Comparison of ENCODE assay signal across 8 cellular contexts in genomic region chr7:91852263-91852741, GRCh38. TPM values are rescaled to one million over a fixed set of nuclear protein-coding genes. Genes with fewer than 3 reads are reported as not detected.
DNase-seq lines count a peak whose midpoint lies in the region; ATAC-seq and TF ChIP-seq lines count a peak whose summit lies in the region.

No MANE protein-coding gene starts in this region.

- H3K27ac ChIP-seq in OCI-LY1 (ENCODE audit: low read depth, low read length, poor library complexity, severe bottlenecking), result no peak overlapping the region

- no peaks in the 10 kb centered on the region for H3K36me3 Mint-ChIP-seq in glutamatergic neuron (ENCODE audit: unreplicated experiment)
- no peaks in the 10 kb centered on the region for H3K36me3 Mint-ChIP-seq in endothelial cell (ENCODE audit: low read depth, unreplicated experiment)

- H3K27me3 Mint-ChIP-seq in glutamatergic neuron (ENCODE audit: unreplicated experiment), result no peaks in the 10 kb centered on the region
- no peaks in the 10 kb centered on the region for H3K27me3 Mint-ChIP-seq in endothelial cell (ENCODE audit: unreplicated experiment)

- H3K27ac Mint-ChIP-seq in glutamatergic neuron (ENCODE audit: unreplicated experiment) (no peak overlapping the region), endothelial cell (ENCODE audit: unreplicated experiment) (no peak overlapping the region)

- no peaks in the 10 kb centered on the region for H3K9me2 ChIP-seq in OCI-LY1 (ENCODE audit: low read depth, low read length)

- no peaks in the 10 kb centered on the region for H3K4me1 ChIP-seq in OCI-LY1 (ENCODE audit: insufficient read depth, low read length, severe bottlenecking)

- H3K4me3 ChIP-seq in OCI-LY1 (ENCODE audit: low read depth, low read length, poor library complexity, severe bottlenecking), result no peak overlapping the region

- TF ChIP-seq CTCF in OCI-LY1 (IDR thresholded peaks at IDR 0.05; ENCODE audit: low read length), result peak; percentile 85
- TF ChIP-seq CTCF in glutamatergic neuron (IDR thresholded peaks at IDR 0.05; ENCODE audit: partially characterized antibody, unreplicated experiment), result no peak
- no peak for TF ChIP-seq CTCF in endothelial cell (IDR thresholded peaks at IDR 0.05; ENCODE audit: unreplicated experiment)

- H3K79me2 ChIP-seq in OCI-LY1 (ENCODE audit: insufficient read depth, low read length), result no peaks in the 10 kb centered on the region

- H3K9ac ChIP-seq in OCI-LY1 (ENCODE audit: low read length), result no peak overlapping the region

- DNase-seq in ELR (ENCODE audit: low read depth), result peak; percentile 55
- peak; percentile 39 for DNase-seq in H4 (ENCODE audit: low spot score)
- peak; percentile 14 for DNase-seq in iPS DF 4.7 (ENCODE audit: extremely low read depth, low spot score)
- DNase-seq in glutamatergic neuron, result no peak
- DNase-seq in OCI-M2 (lab: John Stamatoyannopoulos, UW; ENCODE audit: unreplicated experiment), result no peak
- DNase-seq in endothelial cell (ENCODE audit: low spot score), result no peak

- H3K4me2 ChIP-seq in OCI-LY1 (ENCODE audit: low read length), result no peak overlapping the region

- no peak for ATAC-seq in GM21447 (IDR thresholded peaks at IDR 0.05; ENCODE audit: unreplicated experiment)

- no peaks in the 10 kb centered on the region for H4K20me1 ChIP-seq in OCI-LY1 (ENCODE audit: insufficient read depth, low read length)

- H3K36me3 ChIP-seq in OCI-LY1 (ENCODE audit: insufficient read depth, low read length), result no peaks in the 10 kb centered on the region

- no peak overlapping the region for H2AFZ ChIP-seq in OCI-LY1 (ENCODE audit: low read length)

- no peaks in the 10 kb centered on the region for H3F3A ChIP-seq in OCI-LY1 (ENCODE audit: insufficient read depth, low read length)

- peaks cover 4% of the 10 kb centered on the region for H3K9me3 Mint-ChIP-seq in glutamatergic neuron (ENCODE audit: unreplicated experiment)
- no peaks in the 10 kb centered on the region for H3K9me3 Mint-ChIP-seq in endothelial cell (ENCODE audit: unreplicated experiment)

- H3K9me3 ChIP-seq in OCI-LY1 (ENCODE audit: low read length), result no peaks in the 10 kb centered on the region

- no peaks in the 10 kb centered on the region for H3K4me1 Mint-ChIP-seq in glutamatergic neuron (ENCODE audit: low read depth, unreplicated experiment)
- no peaks in the 10 kb centered on the region for H3K4me1 Mint-ChIP-seq in endothelial cell (ENCODE audit: unreplicated experiment)

- H3K4me3 Mint-ChIP-seq in glutamatergic neuron (ENCODE audit: unreplicated experiment) (no peak overlapping the region), endothelial cell (ENCODE audit: unreplicated experiment) (no peak overlapping the region)

- H3K27me3 ChIP-seq in OCI-LY1 (ENCODE audit: insufficient read depth, low read length), result no peaks in the 10 kb centered on the region

RNA-seq across cellular contexts. Expression of gene MTERF1, which starts 28.2 kb away (rescaled TPM):
- total RNA-seq in H4 (2014; rRNA removed; shearing (Covaris generic)), result 15.4 and 18.5 TPM in 2 replicates
- total RNA-seq in glutamatergic neuron (ENCODE audit: unreplicated experiment), result 17.0 TPM
- total RNA-seq in endothelial cell (ENCODE audit: unreplicated experiment), result 14.8 TPM

Comparison
In these comparisons a context has a peak if more than half of its experiments do, and no peak if none do; other contexts are left out.
1. DNase-seq: peak in ELR (single experiment), H4 (single experiment) and iPS DF 4.7 (single experiment); none in glutamatergic neuron (single experiment), OCI-M2 (single experiment) and endothelial cell (single experiment).